ENCODE assay signal across 8 cellular contexts in genomic region chr6:91081452-91082067, GRCh38.
A peak's percentile ranks its signal among the peaks of the same experiment; 100 is the strongest.
DNase-seq lines count a peak whose midpoint lies in the region; ATAC-seq and TF ChIP-seq lines count a peak whose summit lies in the region.

No MANE protein-coding gene starts in this region.

- peaks cover 22% of the 10 kb centered on the region for H3K4me1 Mint-ChIP-seq in neural crest cell

- TF ChIP-seq CTCF in LNCaP clone FGC (IDR thresholded peaks at IDR 0.05; ENCODE audit: control insufficient read depth, extremely low read depth, insufficient read depth) (peak; percentile 43), Peyer's patch (IDR thresholded peaks at IDR 0.05) (peak in 4 of 6 experiments; percentile 54 to 76 (median 68)), epithelial cell of proximal tubule (conservative IDR thresholded peaks at IDR 0.05; ENCODE audit: low read depth, low read length) (peak; percentile 79), neural crest cell (conservative IDR thresholded peaks at IDR 0.05) (peak; percentile 87)

- no peaks in the 10 kb centered on the region for H3K36me3 ChIP-seq in Peyer's patch

- no peaks in the 10 kb centered on the region for H3K36me3 Mint-ChIP-seq in neural crest cell (ENCODE audit: low read depth)

- no peaks in the 10 kb centered on the region for H3K4me1 ChIP-seq in Peyer's patch

- TF ChIP-seq POLR2A in Peyer's patch (IDR thresholded peaks at IDR 0.05), result no peak

- H3K4me3 ChIP-seq in LNCaP clone FGC (ENCODE audit: low read depth, low read length) (no peak overlapping the region), Peyer's patch (no peak overlapping the region), epithelial cell of proximal tubule (ENCODE audit: low read depth, low read length) (no peak overlapping the region)

- H3K27me3 ChIP-seq in Peyer's patch, result no peaks in the 10 kb centered on the region

- H3K9me3 Mint-ChIP-seq in neural crest cell, result no peaks in the 10 kb centered on the region

- ATAC-seq in GM21381 (IDR thresholded peaks at IDR 0.05; ENCODE audit: unreplicated experiment), result peak; percentile 63
- ATAC-seq in GM21423 (IDR thresholded peaks at IDR 0.05; ENCODE audit: unreplicated experiment), result no peak

- no peak overlapping the region for H3K27ac ChIP-seq in Peyer's patch

- H3K27ac Mint-ChIP-seq in neural crest cell (ENCODE audit: unreplicated experiment), result no peak overlapping the region

- H3K27me3 Mint-ChIP-seq in neural crest cell (ENCODE audit: low read depth), result no peaks in the 10 kb centered on the region

- peak; percentile 7 for DNase-seq in DMS79 (lab: John Stamatoyannopoulos, UW)
- no peak for DNase-seq in LNCaP clone FGC (ENCODE audit: low read depth)
- no peak for DNase-seq in Peyer's patch
- no peak for DNase-seq in epithelial cell of proximal tubule (ENCODE audit: low read depth)
- DNase-seq in neural crest cell (ENCODE audit: low read depth, low spot score), result peak; percentile 29
- DNase-seq in GDM1 (lab: John Stamatoyannopoulos, UW), result no peak

- H3K4me3 Mint-ChIP-seq in neural crest cell, result no peak overlapping the region

- no peaks in the 10 kb centered on the region for H3K9me3 ChIP-seq in Peyer's patch

Comparison
In these comparisons a context has a peak if more than half of its experiments do, and no peak if none do; other contexts are left out.
1. DNase-seq: peak in DMS79 (single experiment) and neural crest cell (single experiment); none in LNCaP clone FGC (single experiment), Peyer's patch (0 of 3), epithelial cell of proximal tubule (single experiment) and GDM1 (single experiment).
2. Peak in every context shown above with its lines, with median percentiles within 50 percentile points of each other: CTCF ChIP-seq.